1 cellular context compared by ENCODE assay signal in genomic region chr6:157647261-157647915, GRCh38.
TF ChIP-seq lines count a peak whose summit lies in the region.

No MANE protein-coding gene starts in this region.

TF ChIP-seq in WTC11, 78 proteins besides CTCF, POLR2A, EP300 and RAD21 (continued from another document):
- TF ChIP-seq FOXP1 (CRISPR knock-in tag; IDR thresholded peaks at IDR 0.05; ENCODE audit: borderline replicate concordance) (no peak), ZNF416 (CRISPR knock-in tag; IDR thresholded peaks at IDR 0.05) (no peak), TP53 (CRISPR knock-in tag; IDR thresholded peaks at IDR 0.05) (no peak), ZNF317 (CRISPR knock-in tag; IDR thresholded peaks at IDR 0.05; ENCODE audit: borderline replicate concordance, low read depth) (no peak)
- TF ChIP-seq, protein P1, sequence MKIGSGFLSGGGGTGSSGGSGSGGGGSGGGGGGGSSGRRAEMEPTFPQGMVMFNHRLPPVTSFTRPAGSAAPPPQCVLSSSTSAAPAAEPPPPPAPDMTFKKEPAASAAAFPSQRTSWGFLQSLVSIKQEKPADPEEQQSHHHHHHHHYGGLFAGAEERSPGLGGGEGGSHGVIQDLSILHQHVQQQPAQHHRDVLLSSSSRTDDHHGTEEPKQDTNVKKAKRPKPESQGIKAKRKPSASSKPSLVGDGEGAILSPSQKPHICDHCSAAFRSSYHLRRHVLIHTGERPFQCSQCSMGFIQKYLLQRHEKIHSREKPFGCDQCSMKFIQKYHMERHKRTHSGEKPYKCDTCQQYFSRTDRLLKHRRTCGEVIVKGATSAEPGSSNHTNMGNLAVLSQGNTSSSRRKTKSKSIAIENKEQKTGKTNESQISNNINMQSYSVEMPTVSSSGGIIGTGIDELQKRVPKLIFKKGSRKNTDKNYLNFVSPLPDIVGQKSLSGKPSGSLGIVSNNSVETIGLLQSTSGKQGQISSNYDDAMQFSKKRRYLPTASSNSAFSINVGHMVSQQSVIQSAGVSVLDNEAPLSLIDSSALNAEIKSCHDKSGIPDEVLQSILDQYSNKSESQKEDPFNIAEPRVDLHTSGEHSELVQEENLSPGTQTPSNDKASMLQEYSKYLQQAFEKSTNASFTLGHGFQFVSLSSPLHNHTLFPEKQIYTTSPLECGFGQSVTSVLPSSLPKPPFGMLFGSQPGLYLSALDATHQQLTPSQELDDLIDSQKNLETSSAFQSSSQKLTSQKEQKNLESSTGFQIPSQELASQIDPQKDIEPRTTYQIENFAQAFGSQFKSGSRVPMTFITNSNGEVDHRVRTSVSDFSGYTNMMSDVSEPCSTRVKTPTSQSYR (CRISPR knock-in tag; IDR thresholded peaks at IDR 0.05), result no peak
